11 cellular contexts compared by ENCODE assay signal in the genomic region with DNA sequence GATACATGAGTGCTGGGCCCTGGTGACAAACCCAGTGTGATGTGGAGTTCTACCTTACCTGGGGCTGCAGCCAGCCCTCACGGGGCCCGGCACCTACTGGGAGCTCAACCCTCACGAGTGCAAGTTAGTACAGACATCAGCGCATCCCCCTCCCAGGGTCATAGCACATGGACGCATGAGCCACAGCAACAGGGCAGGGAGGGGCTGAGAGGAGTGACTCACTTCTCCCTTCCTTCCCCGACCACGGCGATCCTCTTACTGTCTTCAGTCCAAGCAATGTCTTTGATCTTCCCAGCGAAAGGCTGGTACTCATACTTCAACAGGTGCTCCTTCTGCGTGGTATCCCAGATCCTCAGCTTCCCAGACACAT. TPM values are rescaled to one million over a fixed set of nuclear protein-coding genes. Genes with fewer than 3 reads are reported as not detected.
DNase-seq lines count a peak whose midpoint lies in the region; ATAC-seq and TF ChIP-seq lines count a peak whose summit lies in the region.
"Had no signal": no experiment of that assay in that cellular context is flagged by ENCODE, and none has a peak within 500 bp of the region (broad histone marks: within the 10 kb centered on the region; RNA-seq: fewer than 3 reads in every experiment).

No MANE protein-coding gene starts in this region.

- peak; percentile 72 for DNase-seq in activated CD4-positive, alpha-beta T cell treated with anti-CD3 and anti-CD28 coated beads for 36 hours
- no peak for DNase-seq in activated CD4-positive, alpha-beta T cell treated with anti-CD3 and anti-CD28 coated beads for 1 hour
- DNase-seq in activated CD4-positive, alpha-beta T cell treated with anti-CD3 and anti-CD28 coated beads for 4 hours = peak; percentile 35
- DNase-seq in endodermal cell (no peak), substantia nigra (lab: John Stamatoyannopoulos, UW) (no peak)
- DNase-seq: 8988T, RPMI8226 had no signal

- no peak overlapping the region for H3K9ac ChIP-seq in endodermal cell (ENCODE audit: extremely low read depth, low read length, poor library complexity, severe bottlenecking)

- peaks cover 13% of the 10 kb centered on the region for H3K4me1 ChIP-seq in endodermal cell (ENCODE audit: control insufficient read depth, insufficient read depth, low read length)

- no peaks in the 10 kb centered on the region for H3K9me3 ChIP-seq in endodermal cell (ENCODE audit: control insufficient read depth, low read length)

- peak overlapping the region; percentile 69 for H3K27ac Mint-ChIP-seq in activated CD4-positive, alpha-beta T cell treated with anti-CD3 and anti-CD28 coated beads for 36 hours
- H3K27ac Mint-ChIP-seq in endodermal cell = peak overlapping the region; percentile 17
- H3K27ac Mint-ChIP-seq: memory B cell had no signal

- POLR2A ChIA-PET in activated CD4-positive, alpha-beta T cell treated with anti-CD3 and anti-CD28 coated beads for 36 hours (lab: Charles Lee) = interaction anchor here (2.6 kb wide), 1 partner anchor 19 kb away, joined by 13 read pairs; no protein-coding TSS in a partner anchor

- intact Hi-C loops in activated CD4-positive, alpha-beta T cell treated with anti-CD3 and anti-CD28 coated beads for 36 hours (cut with DNase I, micrococcal nuclease) = loop anchor here in 1 of 2 experiments (5.0 kb wide), 1 partner anchor 406 kb away; no protein-coding TSS in a partner anchor

- peaks cover 99% of the 10 kb centered on the region for H3K4me1 Mint-ChIP-seq in activated CD4-positive, alpha-beta T cell treated with anti-CD3 and anti-CD28 coated beads for 36 hours
- peaks cover 37% of the 10 kb centered on the region for H3K4me1 Mint-ChIP-seq in endodermal cell

- H3K4me3 Mint-ChIP-seq in activated CD4-positive, alpha-beta T cell treated with anti-CD3 and anti-CD28 coated beads for 36 hours = no peak overlapping the region
- H3K4me3 Mint-ChIP-seq in endodermal cell = no peak overlapping the region
- H3K4me3 Mint-ChIP-seq: memory B cell had no signal

- H3K36me3 Mint-ChIP-seq in activated CD4-positive, alpha-beta T cell treated with anti-CD3 and anti-CD28 coated beads for 36 hours (ENCODE audit: low read depth) = peaks cover 84% of the 10 kb centered on the region
- H3K36me3 Mint-ChIP-seq in endodermal cell (ENCODE audit: low read depth) = peaks cover 77% of the 10 kb centered on the region

- no peaks in the 10 kb centered on the region for H3K9me3 Mint-ChIP-seq in activated CD4-positive, alpha-beta T cell treated with anti-CD3 and anti-CD28 coated beads for 36 hours (ENCODE audit: low read depth)
- H3K9me3 Mint-ChIP-seq in endodermal cell = no peaks in the 10 kb centered on the region
- H3K9me3 Mint-ChIP-seq: memory B cell had no signal

- no peaks in the 10 kb centered on the region for H3K27me3 Mint-ChIP-seq in activated CD4-positive, alpha-beta T cell treated with anti-CD3 and anti-CD28 coated beads for 36 hours
- H3K27me3 Mint-ChIP-seq in endodermal cell (ENCODE audit: insufficient read depth) = no peaks in the 10 kb centered on the region
- H3K27me3 Mint-ChIP-seq: memory B cell had no signal

- H3K27ac ChIP-seq in endodermal cell (ENCODE audit: low read depth, low read length) (no peak overlapping the region), substantia nigra (ENCODE audit: low read depth, low read length, poor library complexity, severe bottlenecking) (peak overlapping the region; percentile 80)

- no peaks in the 10 kb centered on the region for H3K27me3 ChIP-seq in endodermal cell (ENCODE audit: control insufficient read depth, insufficient read depth, low read length, poor library complexity, severe bottlenecking)

- H3K36me3 ChIP-seq in endodermal cell (ENCODE audit: control insufficient read depth, insufficient read depth, low read length) = peaks cover 91% of the 10 kb centered on the region

- CTCF ChIA-PET in activated CD4-positive, alpha-beta T cell treated with anti-CD3 and anti-CD28 coated beads for 36 hours (lab: Charles Lee) = interaction anchor here (1.0 to 2.1 kb wide), 2 partner anchors 10 to 74 kb away, joined by 3 to 6 read pairs; no protein-coding TSS in a partner anchor

- ATAC-seq in activated CD4-positive, alpha-beta T cell treated with anti-CD3 and anti-CD28 coated beads for 36 hours = peak; percentile 10
- ATAC-seq in HG02623 (IDR thresholded peaks at IDR 0.05; ENCODE audit: unreplicated experiment) (no peak), GM18868 (IDR thresholded peaks at IDR 0.05; ENCODE audit: unreplicated experiment) (no peak), HG03097 (IDR thresholded peaks at IDR 0.05; ENCODE audit: low FRiP score, unreplicated experiment) (no peak)

- TF ChIP-seq CTCF in endodermal cell (conservative IDR thresholded peaks at IDR 0.05) = no peak

- H3K4me3 ChIP-seq in endodermal cell (ENCODE audit: low read length) = no peak overlapping the region

- 92 to 94% methylated on average over 5 to 10 of the region's 10 CpGs for WGBS in endodermal cell (ENCODE audit: insufficient coverage in 1 of 2, insufficient read length in 1 of 2), 2 experiments

RNA-seq across cellular contexts. Expression of gene WDR1, which starts 17.8 kb away (rescaled TPM):
- total RNA-seq in activated CD4-positive, alpha-beta T cell treated with anti-CD3 and anti-CD28 coated beads for 36 hours = 100 to 1,000 TPM; 308 to 354 TPM
- 100 to 1,000 TPM; 222 to 345 TPM for total RNA-seq in endodermal cell
- polyA plus RNA-seq in endodermal cell (2013, experiment 1 of 2) = 127 TPM
- 106 TPM for polyA plus RNA-seq in endodermal cell (2013, experiment 2 of 2)

Comparison
In these comparisons a context has a peak if more than half of its experiments do, and no peak if none do; other contexts are left out.
1. DNase-seq: peak in activated CD4-positive, alpha-beta T cell treated with anti-CD3 and anti-CD28 coated beads for 36 hours (single experiment) and activated CD4-positive, alpha-beta T cell treated with anti-CD3 and anti-CD28 coated beads for 4 hours (2 of 2); none in activated CD4-positive, alpha-beta T cell treated with anti-CD3 and anti-CD28 coated beads for 1 hour (single experiment), endodermal cell (single experiment) and substantia nigra (0 of 49).